1 cellular context compared by ENCODE assay signal in genomic region chr20:25579081-25579770, GRCh38.
TF ChIP-seq lines count a peak whose summit lies in the region.

No MANE protein-coding gene starts in this region.

TF ChIP-seq in HepG2, 621 proteins besides CTCF, POLR2A, EP300 and RAD21 (continued from another document and continues in another):
- TF ChIP-seq ZNF646 (CRISPR knock-in tag; IDR thresholded peaks at IDR 0.05) (0 out of 2 replicates have a peak, but pooled peaks have one; percentile 18), ZBTB26 (CRISPR knock-in tag; IDR thresholded peaks at IDR 0.05; ENCODE audit: borderline replicate concordance) (0 out of 2 replicates have a peak, but pooled peaks have one; percentile 22), MZF1 (CRISPR knock-in tag; IDR thresholded peaks at IDR 0.05; ENCODE audit: borderline replicate concordance) (no peak), FOXJ3 (CRISPR knock-in tag; IDR thresholded peaks at IDR 0.05; ENCODE audit: borderline replicate concordance) (0 out of 2 replicates have a peak, but pooled peaks have one; percentile 49), MED1 (CRISPR knock-in tag; IDR thresholded peaks at IDR 0.05) (peak; percentile 58; the same call in 1 of the 2 replicates), ZNF558 (CRISPR knock-in tag; IDR thresholded peaks at IDR 0.05; ENCODE audit: borderline replicate concordance) (no peak), TEAD3 (CRISPR knock-in tag; optimal IDR thresholded peaks at IDR 0.05; ENCODE audit: borderline replicate concordance) (peak; percentile 90), ZNF432 (CRISPR knock-in tag; IDR thresholded peaks at IDR 0.05; ENCODE audit: borderline replicate concordance) (no peak), SPEN (CRISPR knock-in tag; IDR thresholded peaks at IDR 0.05; ENCODE audit: low read depth) (0 out of 2 replicates have a peak, but pooled peaks have one; percentile 9), HDAC6 (IDR thresholded peaks at IDR 0.05; ENCODE audit: low read depth, low read length) (no peak), LCORL (IDR thresholded peaks at IDR 0.05) (no peak), LCORL (CRISPR knock-in tag; IDR thresholded peaks at IDR 0.05) (peak; percentile 73), AHR (CRISPR knock-in tag; IDR thresholded peaks at IDR 0.05) (0 out of 2 replicates have a peak, but pooled peaks have one; percentile 8), PAWR (CRISPR knock-in tag; IDR thresholded peaks at IDR 0.05; ENCODE audit: borderline replicate concordance) (no peak), ZSCAN21 (CRISPR knock-in tag; IDR thresholded peaks at IDR 0.05; ENCODE audit: borderline replicate concordance) (peak; percentile 59; the same call in 1 of the 2 replicates), ZNF629 (CRISPR knock-in tag; conservative IDR thresholded peaks at IDR 0.05) (0 out of 2 replicates have a peak, but pooled peaks have one; percentile 9), ZFAT (CRISPR knock-in tag; conservative IDR thresholded peaks at IDR 0.05) (no peak), ETV5 (CRISPR knock-in tag; IDR thresholded peaks at IDR 0.05; ENCODE audit: borderline replicate concordance) (no peak), NFYC (CRISPR knock-in tag; IDR thresholded peaks at IDR 0.05) (no peak), PCBP2 (optimal IDR thresholded peaks at IDR 0.05; ENCODE audit: low read depth, low read length, poor library complexity, severe bottlenecking) (no peak), ZBTB43 (CRISPR knock-in tag; conservative IDR thresholded peaks at IDR 0.05) (no peak), PHF8 (CRISPR knock-in tag; IDR thresholded peaks at IDR 0.05) (0 out of 2 replicates have a peak, but pooled peaks have one; percentile 20), SALL1 (CRISPR knock-in tag; IDR thresholded peaks at IDR 0.05) (peak; percentile 92), ZBTB1 (CRISPR knock-in tag; IDR thresholded peaks at IDR 0.05; ENCODE audit: borderline replicate concordance) (no peak), NFRKB (IDR thresholded peaks at IDR 0.05) (no peak), HNF4G (IDR thresholded peaks at IDR 0.05; ENCODE audit: borderline replicate concordance, low read depth, low read length) (peak; percentile 66), HNF4G (CRISPR knock-in tag; IDR thresholded peaks at IDR 0.05; ENCODE audit: borderline replicate concordance, low read depth) (peak; percentile 66; the same call in 1 of the 2 replicates), TSC22D2 (CRISPR knock-in tag; IDR thresholded peaks at IDR 0.05; ENCODE audit: borderline replicate concordance) (no peak), ZNF136 (CRISPR knock-in tag; IDR thresholded peaks at IDR 0.05; ENCODE audit: low read depth) (no peak), TAF1 (CRISPR knock-in tag; IDR thresholded peaks at IDR 0.05) (no peak), ISL2 (CRISPR knock-in tag; IDR thresholded peaks at IDR 0.05) (0 out of 2 replicates have a peak, but pooled peaks have one; percentile 65), TBL1XR1 (IDR thresholded peaks at IDR 0.05; ENCODE audit: borderline replicate concordance, low read length, partially characterized antibody) (peak; percentile 31), WIZ (CRISPR knock-in tag; IDR thresholded peaks at IDR 0.05) (peak; percentile 63; the same call in 1 of the 2 replicates), AGO2 (optimal IDR thresholded peaks at IDR 0.05; ENCODE audit: low read depth, low read length) (peak; percentile 56), ZNF225 (CRISPR knock-in tag; IDR thresholded peaks at IDR 0.05) (no peak; the same call in 1 of the 2 replicates), KDM6A (CRISPR knock-in tag; IDR thresholded peaks at IDR 0.05; ENCODE audit: low read depth) (0 out of 2 replicates have a peak, but pooled peaks have one; percentile 21), SAP130 (CRISPR knock-in tag; IDR thresholded peaks at IDR 0.05; ENCODE audit: low read depth) (peak; percentile 63; the same call in 1 of the 2 replicates), ZFP37 (CRISPR knock-in tag; IDR thresholded peaks at IDR 0.05; ENCODE audit: borderline replicate concordance) (no peak), SMARCE1 (IDR thresholded peaks at IDR 0.05; ENCODE audit: borderline replicate concordance) (no peak), ZNF615 (CRISPR knock-in tag; IDR thresholded peaks at IDR 0.05; ENCODE audit: borderline replicate concordance) (no peak), ZNF503 (CRISPR knock-in tag; IDR thresholded peaks at IDR 0.05) (no peak), ZNF556 (CRISPR knock-in tag; IDR thresholded peaks at IDR 0.05; ENCODE audit: borderline replicate concordance) (0 out of 2 replicates have a peak, but pooled peaks have one; percentile 60), HOMEZ (CRISPR knock-in tag; IDR thresholded peaks at IDR 0.05; ENCODE audit: low read depth) (no peak), ZNF138 (CRISPR knock-in tag; IDR thresholded peaks at IDR 0.05; ENCODE audit: low read depth) (no peak), FOXP1 (IDR thresholded peaks at IDR 0.05) (no peak), FOXP1 (CRISPR knock-in tag; IDR thresholded peaks at IDR 0.05) (peak; percentile 45; the same call in 1 of the 2 replicates)
- TF ChIP-seq, protein P1, sequence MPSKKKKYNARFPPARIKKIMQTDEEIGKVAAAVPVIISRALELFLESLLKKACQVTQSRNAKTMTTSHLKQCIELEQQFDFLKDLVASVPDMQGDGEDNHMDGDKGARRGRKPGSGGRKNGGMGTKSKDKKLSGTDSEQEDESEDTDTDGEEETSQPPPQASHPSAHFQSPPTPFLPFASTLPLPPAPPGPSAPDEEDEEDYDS (CRISPR knock-in tag; IDR thresholded peaks at IDR 0.05), result no peak
- TF ChIP-seq, protein P2, sequence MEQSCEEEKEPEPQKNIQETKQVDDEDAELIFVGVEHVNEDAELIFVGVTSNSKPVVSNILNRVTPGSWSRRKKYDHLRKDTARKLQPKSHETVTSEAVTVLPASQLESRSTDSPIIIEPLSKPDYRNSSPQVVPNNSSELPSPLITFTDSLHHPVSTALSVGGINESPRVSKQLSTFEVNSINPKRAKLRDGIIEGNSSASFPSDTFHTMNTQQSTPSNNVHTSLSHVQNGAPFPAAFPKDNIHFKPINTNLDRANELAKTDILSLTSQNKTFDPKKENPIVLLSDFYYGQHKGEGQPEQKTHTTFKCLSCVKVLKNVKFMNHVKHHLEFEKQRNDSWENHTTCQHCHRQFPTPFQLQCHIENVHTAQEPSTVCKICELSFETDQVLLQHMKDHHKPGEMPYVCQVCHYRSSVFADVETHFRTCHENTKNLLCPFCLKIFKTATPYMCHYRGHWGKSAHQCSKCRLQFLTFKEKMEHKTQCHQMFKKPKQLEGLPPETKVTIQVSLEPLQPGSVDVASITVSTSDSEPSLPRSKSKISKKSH (CRISPR knock-in tag; IDR thresholded peaks at IDR 0.05; ENCODE audit: borderline replicate concordance), result peak; percentile 54; the same call in 1 of the 2 replicates
- TF ChIP-seq, protein P3, sequence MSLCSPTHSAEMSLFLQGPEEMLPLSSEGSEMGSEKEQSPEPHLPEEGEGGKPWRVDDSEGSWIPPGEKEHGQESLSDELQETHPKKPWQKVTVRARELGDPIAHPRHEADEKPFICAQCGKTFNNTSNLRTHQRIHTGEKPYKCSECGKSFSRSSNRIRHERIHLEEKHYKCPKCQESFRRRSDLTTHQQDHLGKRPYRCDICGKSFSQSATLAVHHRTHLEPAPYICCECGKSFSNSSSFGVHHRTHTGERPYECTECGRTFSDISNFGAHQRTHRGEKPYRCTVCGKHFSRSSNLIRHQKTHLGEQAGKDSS (CRISPR knock-in tag; IDR thresholded peaks at IDR 0.05; ENCODE audit: borderline replicate concordance, low read depth), result 0 out of 2 replicates have a peak, but pooled peaks have one; percentile 19
- TF ChIP-seq, protein P4, sequence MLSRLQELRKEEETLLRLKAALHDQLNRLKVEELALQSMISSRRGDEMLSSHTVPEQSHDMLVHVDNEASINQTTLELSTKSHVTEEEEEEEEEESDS (CRISPR knock-in tag; IDR thresholded peaks at IDR 0.05; ENCODE audit: borderline replicate concordance), result no peak
- TF ChIP-seq, protein P5, sequence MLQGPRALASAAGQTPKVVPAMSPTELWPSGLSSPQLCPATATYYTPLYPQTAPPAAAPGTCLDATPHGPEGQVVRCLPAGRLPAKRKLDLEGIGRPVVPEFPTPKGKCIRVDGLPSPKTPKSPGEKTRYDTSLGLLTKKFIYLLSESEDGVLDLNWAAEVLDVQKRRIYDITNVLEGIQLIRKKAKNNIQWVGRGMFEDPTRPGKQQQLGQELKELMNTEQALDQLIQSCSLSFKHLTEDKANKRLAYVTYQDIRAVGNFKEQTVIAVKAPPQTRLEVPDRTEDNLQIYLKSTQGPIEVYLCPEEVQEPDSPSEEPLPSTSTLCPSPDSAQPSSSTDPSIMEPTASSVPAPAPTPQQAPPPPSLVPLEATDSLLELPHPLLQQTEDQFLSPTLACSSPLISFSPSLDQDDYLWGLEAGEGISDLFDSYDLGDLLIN (CRISPR knock-in tag; IDR thresholded peaks at IDR 0.05; ENCODE audit: borderline replicate concordance), result no peak
